30 cellular contexts compared by ENCODE assay signal in genomic region chr7:55496906-55497305, GRCh38.
"Had no signal": no experiment of that assay in that cellular context is flagged by ENCODE, and none has a peak within 500 bp of the region (broad histone marks: within the 10 kb centered on the region; RNA-seq: fewer than 3 reads in every experiment).

No MANE protein-coding gene starts in this region.

- H3K4me3 ChIP-seq: K562, PC-9 had no signal

- H3K4me3 Mint-ChIP-seq: activated CD8-positive, alpha-beta T cell treated with anti-CD3 and anti-CD28 coated beads for 36 hours; activated naive CD4-positive, alpha-beta T cell treated with anti-CD3 and anti-CD28 coated beads for 36 hours; activated T-helper 1 cell treated with anti-CD3 and anti-CD28 coated beads, Interleukin-12 subunit alpha, Interleukin-12 subunit beta, Interleukin-2, Interleukin-4 antibody, amounts not matched to agents 30 ng/mL and 10 ng/mL and 1 ng/mL, durations not matched to agents 14 hours and 24 hours and 36 hours; central memory CD8-positive, alpha-beta T cell had no signal

- H3K27me3 ChIP-seq: brain microvascular endothelial cell had no signal

- DNase-seq: activated CD4-positive, alpha-beta T cell treated with anti-CD3 and anti-CD28 coated beads for 1 hour; activated CD4-positive, alpha-beta T cell treated with anti-CD3 and anti-CD28 coated beads for 48 hours; activated CD4-positive, alpha-beta T cell treated with anti-CD3 and anti-CD28 coated beads, Interleukin-2, amount 50 U/mL, for 4 hours; activated CD4-positive, CD25-positive, alpha-beta regulatory T cell; activated CD8-positive, alpha-beta T cell treated with anti-CD3 and anti-CD28 coated beads for 36 hours; activated gamma-delta T cell treated with Interleukin-2 at 50 U/mL for 16 hours; activated naive CD4-positive, alpha-beta T cell treated with anti-CD3 and anti-CD28 coated beads for 36 hours; activated T-cell treated with anti-CD3 and anti-CD28 coated beads, Interleukin-2, amount 50 U/mL, for 1 hour; amniotic stem cell; brain microvascular endothelial cell; NCI-H1092 treated with DMSO at 0.1 percent for 48 hours; NCI-H1417; NCI-H146; NCI-H187; NCI-H2029 treated with DMSO at 0.1 percent for 48 hours; NCI-H2107; NCI-H2171; NCI-H510A; NCI-H526; NCI-H748 treated with DMSO at 0.1 percent for 48 hours; NK-92 treated with Interleukin-12 subunit alpha and Interleukin-12 subunit beta, amount 100 ng/mL, for 24 hours; PC-9; T1000; WERI-Rb-1 had no signal

- H3K27me3 Mint-ChIP-seq: activated CD8-positive, alpha-beta T cell treated with anti-CD3 and anti-CD28 coated beads for 36 hours; central memory CD8-positive, alpha-beta T cell had no signal

- H3K9me3 Mint-ChIP-seq: activated CD8-positive, alpha-beta T cell treated with anti-CD3 and anti-CD28 coated beads for 36 hours; activated naive CD4-positive, alpha-beta T cell treated with anti-CD3 and anti-CD28 coated beads for 36 hours; activated naive CD4-positive, alpha-beta T cell treated with anti-CD3 and anti-CD28 coated beads, Interleukin-2, amount 50 U/mL, for 72 hours; activated T-helper 1 cell treated with anti-CD3 and anti-CD28 coated beads, Interleukin-12 subunit alpha, Interleukin-12 subunit beta, Interleukin-2, Interleukin-4 antibody, amounts not matched to agents 30 ng/mL and 10 ng/mL and 1 ng/mL, durations not matched to agents 14 hours and 24 hours and 36 hours; central memory CD8-positive, alpha-beta T cell had no signal

- ATAC-seq: activated naive CD4-positive, alpha-beta T cell treated with anti-CD3 and anti-CD28 coated beads, Interleukin-2, amount 50 U/mL, for 72 hours; K562; Right ventricle myocardium inferior had no signal

- H3K27ac ChIP-seq: brain microvascular endothelial cell, PC-9, RWPE1, WERI-Rb-1 had no signal

- H3K27ac Mint-ChIP-seq: activated CD8-positive, alpha-beta T cell treated with anti-CD3 and anti-CD28 coated beads for 36 hours; activated naive CD4-positive, alpha-beta T cell treated with anti-CD3 and anti-CD28 coated beads for 36 hours had no signal
